8 cellular contexts compared by ENCODE assay signal in the genomic region with DNA sequence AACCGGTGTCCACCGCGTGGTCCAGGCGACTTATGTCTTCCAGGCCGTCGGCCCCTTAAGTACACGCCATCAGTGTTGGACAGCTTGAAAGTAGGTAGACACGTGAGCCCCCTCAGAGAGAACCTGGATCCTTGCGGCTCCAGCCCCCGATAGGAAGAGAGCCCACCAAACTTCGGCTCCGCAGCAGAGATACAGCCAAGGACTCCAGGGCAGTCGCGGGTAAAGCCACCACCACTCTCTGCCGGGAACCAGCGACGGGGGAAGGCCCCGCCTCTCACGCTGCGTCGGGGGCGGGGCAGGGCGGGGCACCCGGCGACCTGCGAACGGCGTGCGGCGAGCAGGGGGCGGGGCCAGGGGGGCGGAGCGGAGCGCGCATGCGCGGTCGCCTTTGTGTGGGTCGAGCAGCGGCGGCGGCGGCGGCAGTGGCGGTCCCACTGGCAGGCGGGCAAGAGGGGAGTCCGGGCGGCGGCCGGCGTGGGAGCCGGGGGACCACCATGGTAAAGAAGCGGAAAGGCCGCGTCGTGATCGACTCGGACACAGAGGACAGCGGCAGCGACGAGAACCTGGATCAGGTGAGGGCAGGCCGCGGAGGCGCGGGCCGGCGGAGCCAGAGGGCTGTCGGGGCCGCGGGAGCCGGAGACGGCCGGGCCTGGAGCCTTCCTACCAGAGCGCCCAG. TPM values are rescaled to one million over a fixed set of nuclear protein-coding genes. Genes with fewer than 3 reads are reported as not detected.
A peak's percentile ranks its signal among the peaks of the same experiment; 100 is the strongest.
DNase-seq lines count a peak whose midpoint lies in the region; ATAC-seq and TF ChIP-seq lines count a peak whose summit lies in the region.

A gene (plus strand): TSS at position 354 of the 676 bp plus-strand sequence. CDS start 21 bp downstream, at position 375.

- H3K4me3 Mint-ChIP-seq in activated naive CD8-positive, alpha-beta T cell treated with anti-CD3 and anti-CD28 coated beads, Interleukin-2, amount 10 ng/mL, durations not matched to agents 7 days and 5 days, result peak within 1 kb of the TSS; percentile 85

- peak; percentile 70 for TF ChIP-seq POLR2A in ovary (IDR thresholded peaks at IDR 0.05)

- peak; percentile 79 for ATAC-seq in HG02588 (IDR thresholded peaks at IDR 0.05; ENCODE audit: unreplicated experiment)
- peak; percentile 91 for ATAC-seq in activated naive CD8-positive, alpha-beta T cell treated with anti-CD3 and anti-CD28 coated beads, Interleukin-2, amount 10 ng/mL, durations not matched to agents 7 days and 5 days (ENCODE audit: low read depth)

- TF ChIP-seq EP300 in ovary (IDR thresholded peaks at IDR 0.05), result no peak

- peaks cover 4% of the 10 kb centered on the region; the same call in 1 of the 2 replicates for H4K20me1 ChIP-seq in SU-DHL-6 (ENCODE audit: low read depth, low read length)

- H3K27ac ChIP-seq in SU-DHL-6 (ENCODE audit: low read depth, low read length), result peak within 1 kb of the TSS; percentile 13; the same call in 1 of the 2 replicates
- peak within 1 kb of the TSS; percentile 15 to 70 for H3K27ac ChIP-seq in ovary
- H3K27ac ChIP-seq in thymus (ENCODE audit: low read depth), result peak within 1 kb of the TSS; percentile 92

- TF ChIP-seq CTCF in SU-DHL-6 (IDR thresholded peaks at IDR 0.05; ENCODE audit: insufficient read depth, low read length, poor library complexity, severe bottlenecking) (no peak), ovary (IDR thresholded peaks at IDR 0.05) (no peak)

- peaks cover 56% of the 10 kb centered on the region for H3K79me2 ChIP-seq in SU-DHL-6 (ENCODE audit: insufficient read depth, low read length)

- POLR2A ChIA-PET in activated naive CD8-positive, alpha-beta T cell treated with anti-CD3 and anti-CD28 coated beads, Interleukin-2, amount 10 ng/mL, durations not matched to agents 7 days and 5 days (lab: Charles Lee), result interaction anchor here (0.6 to 1.4 kb wide), 5 partner anchors 10 to 84 kb away, joined by 3 to 8 read pairs (median 3); a partner anchor contains a TSS

- intact Hi-C loops in head of caudate nucleus (cut with DNase I), result no loop called here
- intact Hi-C loops in ovary (cut with DNase I), result no loop called here

- no peaks in the 10 kb centered on the region for H3K9me3 ChIP-seq in SU-DHL-6 (ENCODE audit: insufficient read depth, low read length)
- no peaks in the 10 kb centered on the region for H3K9me3 ChIP-seq in ovary
- H3K9me3 ChIP-seq in thymus (ENCODE audit: control insufficient read depth), result no peaks in the 10 kb centered on the region

- H3K36me3 ChIP-seq in SU-DHL-6 (ENCODE audit: low read length), result no peaks in the 10 kb centered on the region
- H3K36me3 ChIP-seq in ovary, result no peaks in the 10 kb centered on the region
- H3K36me3 ChIP-seq in thymus (ENCODE audit: control insufficient read depth, insufficient read depth), result no peaks in the 10 kb centered on the region

- H3K9ac ChIP-seq in SU-DHL-6 (ENCODE audit: low read length), result peak within 1 kb of the TSS; percentile 77

- H3K4me1 ChIP-seq in ovary (ENCODE audit: insufficient read depth), result peaks cover 5% of the 10 kb centered on the region
- peaks cover 9% of the 10 kb centered on the region for H3K4me1 ChIP-seq in thymus (ENCODE audit: control insufficient read depth, insufficient read depth, low read length)

- peak within 1 kb of the TSS; percentile 93 for H3K27ac Mint-ChIP-seq in activated naive CD8-positive, alpha-beta T cell treated with anti-CD3 and anti-CD28 coated beads, Interleukin-2, amount 10 ng/mL, durations not matched to agents 7 days and 5 days

- peaks cover 3% of the 10 kb centered on the region; the same call in 1 of the 2 replicates for H3F3A ChIP-seq in SU-DHL-6 (ENCODE audit: insufficient read depth)

- H3K27me3 Mint-ChIP-seq in activated naive CD8-positive, alpha-beta T cell treated with anti-CD3 and anti-CD28 coated beads, Interleukin-2, amount 10 ng/mL, durations not matched to agents 7 days and 5 days, result no peaks in the 10 kb centered on the region

- H3K9me2 ChIP-seq in SU-DHL-6 (replicated peaks; ENCODE audit: insufficient read depth, low read length), result no peaks in the 10 kb centered on the region

- H3K4me3 ChIP-seq in GM08714 (ENCODE audit: low read length) (peak within 1 kb of the TSS; percentile 91), SU-DHL-6 (ENCODE audit: insufficient read depth, low read length, poor library complexity, severe bottlenecking) (peak within 1 kb of the TSS; percentile 77), ovary (peak within 1 kb of the TSS; percentile 99), thymus (ENCODE audit: low read length) (peak within 1 kb of the TSS; percentile 98)

- H3K27me3 ChIP-seq in SU-DHL-6 (ENCODE audit: low read length), result no peaks in the 10 kb centered on the region
- H3K27me3 ChIP-seq in ovary, result no peaks in the 10 kb centered on the region
- H3K27me3 ChIP-seq in thymus (ENCODE audit: control insufficient read depth, insufficient read depth), result no peaks in the 10 kb centered on the region

- peak within 1 kb of the TSS; percentile 87 for H2AFZ ChIP-seq in SU-DHL-6 (ENCODE audit: low read depth, low read length, severe bottlenecking)

- peak within 1 kb of the TSS; percentile 88 for H3K4me2 ChIP-seq in SU-DHL-6 (ENCODE audit: low read depth, low read length, poor library complexity, severe bottlenecking)

- H3K4me1 Mint-ChIP-seq in activated naive CD8-positive, alpha-beta T cell treated with anti-CD3 and anti-CD28 coated beads, Interleukin-2, amount 10 ng/mL, durations not matched to agents 7 days and 5 days, result peaks cover 20% of the 10 kb centered on the region

- peak; percentile 79 for DNase-seq in NCI-H1092 treated with DMSO at 0.1 percent for 48 hours (lab: John Stamatoyannopoulos, UW)
- DNase-seq in activated naive CD8-positive, alpha-beta T cell treated with anti-CD3 and anti-CD28 coated beads, Interleukin-2, amount 10 ng/mL, durations not matched to agents 7 days and 5 days, result peak; percentile 100
- peak; percentile 80 to 99 (median 96) for DNase-seq in head of caudate nucleus
- DNase-seq in ovary, result peak; percentile 93 to 99 (median 97)

- WGBS in ovary, 3 donors, result 1% methylated on average over 31 to 74 of the region's 74 CpGs
- WGBS in thymus, result under 1% methylated on average over 74 of the region's 74 CpGs

- H3K36me3 Mint-ChIP-seq in activated naive CD8-positive, alpha-beta T cell treated with anti-CD3 and anti-CD28 coated beads, Interleukin-2, amount 10 ng/mL, durations not matched to agents 7 days and 5 days, result peaks cover 5% of the 10 kb centered on the region

- H3K9me3 Mint-ChIP-seq in activated naive CD8-positive, alpha-beta T cell treated with anti-CD3 and anti-CD28 coated beads, Interleukin-2, amount 10 ng/mL, durations not matched to agents 7 days and 5 days, result no peaks in the 10 kb centered on the region

RNA-seq across cellular contexts. Expression of the gene that starts here (rescaled TPM):
- 10 to 100 TPM; 38.1 to 39.2 TPM for total RNA-seq in activated naive CD8-positive, alpha-beta T cell treated with anti-CD3 and anti-CD28 coated beads, Interleukin-2, amount 10 ng/mL, durations not matched to agents 7 days and 5 days
- total RNA-seq in ovary, result 10 to 100 TPM; 22.2 to 41.9 (median 35.6) TPM
- polyA plus RNA-seq in ovary, result 10 to 100 TPM; 26.1 to 57.1 TPM
- 19.0 TPM for polyA plus RNA-seq in thymus

Comparison
In these comparisons a context has a peak if more than half of its experiments do, and no peak if none do; other contexts are left out.
1. Peak in every context shown above with its lines: DNase-seq, ATAC-seq, H3K4me3 ChIP-seq and H3K27ac ChIP-seq.
2. H3K27ac ChIP-seq: peak in every context shown above with its lines; median percentile 92 in thymus; 42 in ovary; 13 in SU-DHL-6.